Comparison of ENCODE assay signal across 26 cellular contexts in the genomic region with DNA sequence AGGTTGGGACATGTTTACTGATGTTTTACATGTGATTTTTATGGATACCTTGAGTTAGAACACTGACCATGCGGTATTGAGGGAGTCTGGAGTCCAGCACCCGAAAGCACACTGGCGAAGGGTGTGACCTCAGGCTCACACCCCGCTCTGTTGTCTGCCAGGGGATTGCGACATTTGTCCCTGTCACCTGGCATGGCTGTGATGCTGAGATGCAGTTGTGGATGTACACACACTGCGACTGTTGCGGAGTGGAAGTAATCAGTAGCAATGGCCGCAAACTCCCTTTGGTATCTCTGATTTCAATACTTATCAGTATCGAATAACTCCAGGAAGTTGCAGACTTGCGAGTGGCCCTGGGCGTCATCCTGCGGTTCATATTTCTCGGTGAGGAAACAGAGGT. TPM values are rescaled to one million over a fixed set of nuclear protein-coding genes. Genes with fewer than 3 reads are reported as not detected.
"Had no signal": no experiment of that assay in that cellular context is flagged by ENCODE, and none has a peak within 500 bp of the region (broad histone marks: within the 10 kb centered on the region; RNA-seq: fewer than 3 reads in every experiment).

No MANE protein-coding gene starts in this region.

- FAIRE-seq: endometrium, keratinocyte, pancreas, urothelium cell line had no signal

- H3K9me3 ChIP-seq: colonic mucosa, esophagus squamous epithelium, gastrocnemius medialis, pancreas, psoas muscle, thoracic aorta had no signal

- H3K27ac ChIP-seq: colonic mucosa, epithelial cell of prostate, esophagus squamous epithelium, gastrocnemius medialis, hepatocyte, pancreas, psoas muscle, thoracic aorta had no signal

- H3K27me3 ChIP-seq: colonic mucosa, gastrocnemius medialis, hepatocyte, pancreas had no signal

- H3K4me1 ChIP-seq: colonic mucosa, esophagus squamous epithelium, gastrocnemius medialis, pancreas, psoas muscle had no signal

- H3K79me2 ChIP-seq: hepatocyte had no signal

- H3K4me2 ChIP-seq: hepatocyte had no signal

- DNase-seq: activated CD4-positive, alpha-beta T cell treated with anti-CD3 and anti-CD28 coated beads for 36 hours; activated CD4-positive, alpha-beta T cell treated with anti-CD3 and anti-CD28 coated beads, Interleukin-2, amount 50 U/mL, for 4 hours; activated CD4-positive, CD25-positive, alpha-beta regulatory T cell; activated naive CD4-positive, alpha-beta T cell; activated T-cell treated with anti-CD3 and anti-CD28 coated beads for 4 hours; activated T-cell treated with anti-CD3 and anti-CD28 coated beads, Interleukin-2, amount 50 U/mL, for 72 hours; colonic mucosa; effector CD8-positive, alpha-beta T cell; esophagus squamous epithelium; gastrocnemius medialis; left cardiac atrium; mammary epithelial cell; naive B cell; pancreas; psoas muscle; stimulated activated CD4-positive, alpha-beta T cell treated with anti-CD3 and anti-CD28 coated beads, Interleukin-12 subunit alpha, Interleukin-12 subunit beta, amount 100 ng/mL, for 4 hours; stimulated activated CD4-positive, alpha-beta T cell treated with anti-CD3 and anti-CD28 coated beads, Interleukin-4, amount 100 ng/mL, for 1 hour; stimulated activated naive CD8-positive, alpha-beta T cell treated with anti-CD3 and anti-CD28 coated beads, Interleukin-15, Interleukin-2, amounts not matched to agents 100 U/mL and 50 U/mL, for 24 hours; trophoblast cell had no signal

- H3K36me3 ChIP-seq: colonic mucosa, esophagus squamous epithelium, gastrocnemius medialis, pancreas, thoracic aorta had no signal

- H2AFZ ChIP-seq: hepatocyte had no signal

- H3K4me3 ChIP-seq: colonic mucosa, esophagus squamous epithelium, gastrocnemius medialis, hepatocyte, pancreas, psoas muscle, thoracic aorta had no signal

RNA-seq across cellular contexts. Expression of a gene that starts 43.2 kb away (rescaled TPM):
- total RNA-seq: activated CD4-positive, alpha-beta T cell treated with anti-CD3 and anti-CD28 coated beads for 36 hours; subcutaneous adipose tissue; thoracic aorta had no signal
